ENCODE assay signal across 22 cellular contexts in the genomic region with DNA sequence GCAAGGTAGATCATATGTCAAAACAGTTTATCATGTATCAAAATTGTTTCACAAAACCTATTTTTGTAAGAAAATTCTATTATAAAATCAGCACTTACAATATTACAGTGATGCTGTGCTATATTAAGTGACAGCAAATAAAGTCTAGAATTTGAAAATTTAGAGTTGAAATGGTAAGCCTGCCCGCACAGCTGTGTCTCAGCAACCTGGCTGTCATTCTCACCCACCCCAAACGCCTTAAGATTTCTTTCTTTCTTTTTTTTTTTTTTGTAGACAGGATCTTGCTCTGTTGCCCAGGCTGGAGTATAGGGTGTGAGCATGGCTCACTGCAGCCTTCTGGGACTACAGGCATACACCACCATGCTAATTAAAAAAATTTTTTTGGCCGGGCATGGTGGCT.
"Had no signal": no experiment of that assay in that cellular context is flagged by ENCODE, and none has a peak within 500 bp of the region (broad histone marks: within the 10 kb centered on the region; RNA-seq: fewer than 3 reads in every experiment).

No MANE protein-coding gene starts in this region.

- H3K27me3 ChIP-seq: colonic mucosa, dorsolateral prefrontal cortex, esophagus muscularis mucosa, esophagus squamous epithelium, foreskin keratinocyte, gastrocnemius medialis, gastroesophageal sphincter had no signal

- H3K27ac ChIP-seq: colonic mucosa, coronary artery, epithelial cell of prostate, esophagus muscularis mucosa, esophagus squamous epithelium, foreskin keratinocyte, gastrocnemius medialis, gastroesophageal sphincter, heart left ventricle, heart right ventricle had no signal

- H3K36me3 ChIP-seq: colonic mucosa, esophagus muscularis mucosa, gastrocnemius medialis, gastroesophageal sphincter, heart left ventricle had no signal

- H3K4me3 ChIP-seq: colonic mucosa, coronary artery, dorsolateral prefrontal cortex, esophagus muscularis mucosa, esophagus squamous epithelium, gastrocnemius medialis, gastroesophageal sphincter, heart left ventricle, heart right ventricle had no signal

- H3K9me3 Mint-ChIP-seq: dendritic cell treated with granulocyte-macrophage colony-stimulating factor and Interleukin-4, amounts not matched to agents 40 ng/mL and 50 ng/mL, for 4 days; effector memory CD8-positive, alpha-beta T cell; endodermal cell had no signal

- H3K27me3 Mint-ChIP-seq: effector memory CD8-positive, alpha-beta T cell had no signal

- H3K4me1 ChIP-seq: colonic mucosa, foreskin keratinocyte had no signal

- H3K27ac Mint-ChIP-seq: dendritic cell treated with granulocyte-macrophage colony-stimulating factor and Interleukin-4, amounts not matched to agents 40 ng/mL and 50 ng/mL, for 4 days; effector memory CD8-positive, alpha-beta T cell; endodermal cell had no signal

- H3K9me3 ChIP-seq: colonic mucosa, esophagus muscularis mucosa, esophagus squamous epithelium, gastrocnemius medialis, gastroesophageal sphincter, heart left ventricle, heart right ventricle had no signal

- H3K4me3 Mint-ChIP-seq: dendritic cell treated with granulocyte-macrophage colony-stimulating factor and Interleukin-4, amounts not matched to agents 40 ng/mL and 50 ng/mL, for 4 days; effector memory CD8-positive, alpha-beta T cell; endodermal cell had no signal

- DNase-seq: colonic mucosa; cortex of kidney; dermis blood vessel endothelial cell; dorsolateral prefrontal cortex; effector CD4-positive, alpha-beta T cell; effector CD8-positive, alpha-beta T cell; effector memory CD4-positive, alpha-beta T cell; effector memory CD8-positive, alpha-beta T cell; endodermal cell; erythroblast; esophagus squamous epithelium; foreskin fibroblast; foreskin keratinocyte; gastrocnemius medialis; glutamatergic neuron; heart left ventricle; heart right ventricle had no signal
